1 cellular context compared by ENCODE assay signal in genomic region chr16:10895053-10895946, GRCh38.
TF ChIP-seq lines count a peak whose summit lies in the region.

No MANE protein-coding gene starts in this region.

TF ChIP-seq in HepG2, 621 proteins besides CTCF, POLR2A, EP300 and RAD21 (continued from another document and continues in another):
- TF ChIP-seq MIER2 (CRISPR knock-in tag; IDR thresholded peaks at IDR 0.05) (peak; percentile 99), SNRNP70 (IDR thresholded peaks at IDR 0.05; ENCODE audit: low read depth, low read length) (no peak), XBP1 (CRISPR knock-in tag; IDR thresholded peaks at IDR 0.05) (peak; percentile 94), SP1 (IDR thresholded peaks at IDR 0.05) (no peak), SP1 (CRISPR knock-in tag; IDR thresholded peaks at IDR 0.05) (no peak), NFIB (CRISPR knock-in tag; IDR thresholded peaks at IDR 0.05; ENCODE audit: borderline replicate concordance) (no peak), RARG (CRISPR knock-in tag; IDR thresholded peaks at IDR 0.05; ENCODE audit: low read depth) (no peak), TP53 (CRISPR knock-in tag; conservative IDR thresholded peaks at IDR 0.05) (no peak), GPN1 (CRISPR knock-in tag; IDR thresholded peaks at IDR 0.05; ENCODE audit: borderline replicate concordance) (peak; percentile 85; the same call in 1 of the 2 replicates), SUZ12 (IDR thresholded peaks at IDR 0.05; ENCODE audit: low read depth, low read length) (no peak), PLRG1 (conservative IDR thresholded peaks at IDR 0.05) (no peak), MAFG (CRISPR knock-in tag; IDR thresholded peaks at IDR 0.05) (no peak), ZNF441 (CRISPR knock-in tag; IDR thresholded peaks at IDR 0.05; ENCODE audit: borderline replicate concordance) (peak; percentile 93), ZNF609 (CRISPR knock-in tag; IDR thresholded peaks at IDR 0.05; ENCODE audit: borderline replicate concordance) (no peak), KDM2A (CRISPR knock-in tag; IDR thresholded peaks at IDR 0.05; ENCODE audit: borderline replicate concordance, low read depth) (peak; percentile 84), MYNN (CRISPR knock-in tag; IDR thresholded peaks at IDR 0.05; ENCODE audit: low read depth) (peak; percentile 91; the same call in 1 of the 2 replicates), TBX2 (CRISPR knock-in tag; IDR thresholded peaks at IDR 0.05; ENCODE audit: borderline replicate concordance) (peak; percentile 82), TGIF2 (CRISPR knock-in tag; IDR thresholded peaks at IDR 0.05) (peak; percentile 97), ZNF160 (CRISPR knock-in tag; IDR thresholded peaks at IDR 0.05) (peak; percentile 79; the same call in 1 of the 2 replicates), CBX5 (CRISPR knock-in tag; IDR thresholded peaks at IDR 0.05; ENCODE audit: borderline replicate concordance) (peak; percentile 70; the same call in 1 of the 2 replicates), REL (CRISPR knock-in tag; conservative IDR thresholded peaks at IDR 0.05) (peak; percentile 91), TFAP4 (IDR thresholded peaks at IDR 0.05; ENCODE audit: borderline replicate concordance, low read depth) (no peak), FUBP1 (CRISPR knock-in tag; IDR thresholded peaks at IDR 0.05; ENCODE audit: borderline replicate concordance) (no peak), RARA (CRISPR knock-in tag; IDR thresholded peaks at IDR 0.05) (peak; percentile 64; the same call in 1 of the 2 replicates), RFX1 (IDR thresholded peaks at IDR 0.05) (no peak), NKX3-1 (CRISPR knock-in tag; IDR thresholded peaks at IDR 0.05) (peak; percentile 86; the same call in 1 of the 2 replicates), ATAD3A (CRISPR knock-in tag; IDR thresholded peaks at IDR 0.05) (no peak), SMC3 (IDR thresholded peaks at IDR 0.05; ENCODE audit: low read length) (no peak), ZNF629 (CRISPR knock-in tag; conservative IDR thresholded peaks at IDR 0.05) (0 out of 2 replicates have a peak, but pooled peaks have one; percentile 9), RXRB (CRISPR knock-in tag; IDR thresholded peaks at IDR 0.05; ENCODE audit: borderline replicate concordance) (peak; percentile 74), GABPB1 (CRISPR knock-in tag; IDR thresholded peaks at IDR 0.05) (peak; percentile 45), ZNF318 (CRISPR knock-in tag; IDR thresholded peaks at IDR 0.05) (peak; percentile 34; the same call in 1 of the 2 replicates), ARHGAP35 (CRISPR knock-in tag; IDR thresholded peaks at IDR 0.05; ENCODE audit: borderline replicate concordance) (peak; percentile 95), ZNF557 (CRISPR knock-in tag; IDR thresholded peaks at IDR 0.05) (peak; percentile 96; the same call in 1 of the 2 replicates), ZNF558 (CRISPR knock-in tag; IDR thresholded peaks at IDR 0.05; ENCODE audit: borderline replicate concordance) (peak; percentile 77; the same call in 1 of the 2 replicates), CEBPZ (IDR thresholded peaks at IDR 0.05; ENCODE audit: low read length) (no peak), ZNF256 (CRISPR knock-in tag; conservative IDR thresholded peaks at IDR 0.05) (peak; percentile 69; the same call in 1 of the 2 replicates), HNRNPL (IDR thresholded peaks at IDR 0.05; ENCODE audit: low read depth, low read length) (no peak), E2F2 (CRISPR knock-in tag; IDR thresholded peaks at IDR 0.05; ENCODE audit: borderline replicate concordance) (peak; percentile 91; the same call in 1 of the 2 replicates), ATF1 (CRISPR knock-in tag; IDR thresholded peaks at IDR 0.05) (no peak), PCBP1 (IDR thresholded peaks at IDR 0.05; ENCODE audit: borderline replicate concordance, low read depth, low read length) (no peak), CEBPG (CRISPR knock-in tag; IDR thresholded peaks at IDR 0.05) (no peak), MLX (CRISPR knock-in tag; IDR thresholded peaks at IDR 0.05) (peak; percentile 70)
